ENCODE assay signal across 25 cellular contexts in genomic region chr22:47994045-47994444, GRCh38.
A peak's percentile ranks its signal among the peaks of the same experiment; 100 is the strongest.
DNase-seq lines count a peak whose midpoint lies in the region; ATAC-seq and TF ChIP-seq lines count a peak whose summit lies in the region.
"Had no signal": no experiment of that assay in that cellular context is flagged by ENCODE, and none has a peak within 500 bp of the region (broad histone marks: within the 10 kb centered on the region; RNA-seq: fewer than 3 reads in every experiment).

No MANE protein-coding gene starts in this region.

- no peaks in the 10 kb centered on the region for H3K36me3 Mint-ChIP-seq in activated naive CD4-positive, alpha-beta T cell treated with anti-CD3 and anti-CD28 coated beads, Interleukin-2, amount 10 ng/mL, durations not matched to agents 7 days and 5 days
- H3K36me3 Mint-ChIP-seq in brain = no peaks in the 10 kb centered on the region
- H3K36me3 Mint-ChIP-seq: CD14-positive monocyte; CD4-positive, alpha-beta memory T cell; CD4-positive, CD25-positive, alpha-beta regulatory T cell had no signal

- H2BK15ac ChIP-seq in mesendoderm (replicated peaks; ENCODE audit: low read depth) = no peak overlapping the region

- peak overlapping the region; percentile 17 for H3K56ac ChIP-seq in mesendoderm (ENCODE audit: low read length)

- H3K4me2 ChIP-seq in mesendoderm (ENCODE audit: low read length) = no peak overlapping the region
- H3K4me2 ChIP-seq: BLaER1 had no signal

- H3K27me3 ChIP-seq in mesendoderm (ENCODE audit: insufficient read depth, low read length, poor library complexity) = no peaks in the 10 kb centered on the region
- H3K27me3 ChIP-seq in aorta (ENCODE audit: control insufficient read depth in 1 of 2, insufficient read depth in 2 of 2, low read length in 1 of 2) = no peaks in the 10 kb centered on the region
- H3K27me3 ChIP-seq: BE2C, BLaER1 had no signal

- H3K36me3 ChIP-seq in mesendoderm (ENCODE audit: control insufficient read depth, insufficient read depth, low read length) = no peaks in the 10 kb centered on the region
- H3K36me3 ChIP-seq in aorta (ENCODE audit: control insufficient read depth in 1 of 2, insufficient read depth in 2 of 2, low read length in 1 of 2) = no peaks in the 10 kb centered on the region
- H3K36me3 ChIP-seq: BE2C, BLaER1 had no signal

- peaks cover 4% of the 10 kb centered on the region for H3K9me3 ChIP-seq in aorta (ENCODE audit: control insufficient read depth, low read length)
- H3K9me3 ChIP-seq: BE2C had no signal

- no peak overlapping the region for H3K18ac ChIP-seq in mesendoderm (ENCODE audit: low read length)

- H3K4me1 Mint-ChIP-seq in activated naive CD4-positive, alpha-beta T cell treated with anti-CD3 and anti-CD28 coated beads, Interleukin-2, amount 10 ng/mL, durations not matched to agents 7 days and 5 days = no peaks in the 10 kb centered on the region
- H3K4me1 Mint-ChIP-seq in brain = peaks cover 12% of the 10 kb centered on the region
- H3K4me1 Mint-ChIP-seq: CD14-positive monocyte; CD4-positive, alpha-beta memory T cell; CD4-positive, CD25-positive, alpha-beta regulatory T cell; CD8-positive, alpha-beta memory T cell had no signal

- H2AK5ac ChIP-seq in mesendoderm (ENCODE audit: low read length) = no peak overlapping the region

- H3K23ac ChIP-seq in mesendoderm (ENCODE audit: low read length) = no peak overlapping the region

- H3K27ac Mint-ChIP-seq in activated naive CD4-positive, alpha-beta T cell treated with anti-CD3 and anti-CD28 coated beads, Interleukin-2, amount 10 ng/mL, durations not matched to agents 7 days and 5 days = peak overlapping the region; percentile 39
- H3K27ac Mint-ChIP-seq in brain = peak overlapping the region in 3 of 5 experiments; percentile 47 to 97 (median 93)
- H3K27ac Mint-ChIP-seq: CD14-positive monocyte; CD4-positive, alpha-beta memory T cell; CD4-positive, CD25-positive, alpha-beta regulatory T cell had no signal

- H3K27ac ChIP-seq in mesendoderm (ENCODE audit: low read depth, low read length) (no peak overlapping the region), aorta (ENCODE audit: low read depth in 1 of 2, low read length in 2 of 2) (no peak overlapping the region)
- H3K27ac ChIP-seq: BLaER1 had no signal

- CTCF ChIA-PET in activated naive CD4-positive, alpha-beta T cell treated with anti-CD3 and anti-CD28 coated beads, Interleukin-2, amount 10 ng/mL, durations not matched to agents 7 days and 5 days (lab: Charles Lee) = no interaction called here

- no CpG with 5 or more reads among the region's 3 CpGs for WGBS in mesendoderm (ENCODE audit: extremely low coverage, insufficient coverage, low lambda C conversion rate)
- WGBS in aorta, 2 donors = 64 to 72% methylated on average over 3 of the region's 3 CpGs

- intact Hi-C loops in aorta (cut with DNase I) (no loop called here), left ventricle myocardium superior (cut with micrococcal nuclease) (no loop called here)

- no peak overlapping the region for H3K9ac ChIP-seq in mesendoderm (ENCODE audit: low read length)
- H3K9ac ChIP-seq: BLaER1 had no signal

- H2BK5ac ChIP-seq in mesendoderm (ENCODE audit: low read length) = no peak overlapping the region

- no peak overlapping the region for H3K4ac ChIP-seq in mesendoderm (ENCODE audit: low read depth, low read length)

- H3K4me1 ChIP-seq in mesendoderm (ENCODE audit: control insufficient read depth, low read depth, low read length) (no peaks in the 10 kb centered on the region), aorta (ENCODE audit: control insufficient read depth in 1 of 2, insufficient read depth in 2 of 2, low read length in 2 of 2) (no peaks in the 10 kb centered on the region)
- H3K4me1 ChIP-seq: BE2C, BLaER1 had no signal

- H3K4me3 ChIP-seq in mesendoderm (ENCODE audit: low read length) (no peak overlapping the region), aorta (ENCODE audit: low read length in 2 of 2) (no peak overlapping the region)
- H3K4me3 ChIP-seq: BLaER1, GM12878 had no signal

- no peak for TF ChIP-seq CTCF in brain (conservative IDR thresholded peaks at IDR 0.05)

- no peak overlapping the region for H4K8ac ChIP-seq in mesendoderm (ENCODE audit: low read depth, low read length)

- H3K27me3 Mint-ChIP-seq in activated naive CD4-positive, alpha-beta T cell treated with anti-CD3 and anti-CD28 coated beads, Interleukin-2, amount 10 ng/mL, durations not matched to agents 7 days and 5 days = peaks cover 9% of the 10 kb centered on the region
- peaks cover 4% of the 10 kb centered on the region for H3K27me3 Mint-ChIP-seq in brain

- H3K4me3 Mint-ChIP-seq in activated naive CD4-positive, alpha-beta T cell treated with anti-CD3 and anti-CD28 coated beads, Interleukin-2, amount 10 ng/mL, durations not matched to agents 7 days and 5 days = no peak overlapping the region
- H3K4me3 Mint-ChIP-seq in brain = no peak overlapping the region
- H3K4me3 Mint-ChIP-seq: CD14-positive monocyte; CD4-positive, alpha-beta memory T cell; CD4-positive, CD25-positive, alpha-beta regulatory T cell; CD8-positive, alpha-beta memory T cell had no signal

- no peak for ATAC-seq in aorta (ENCODE audit: low FRiP score)
- ATAC-seq in left ventricle myocardium superior = no peak
- ATAC-seq: GM12878 had no signal

- H2BK120ac ChIP-seq in mesendoderm (ENCODE audit: low read depth, low read length) = no peak overlapping the region

- H3K9me3 Mint-ChIP-seq in activated naive CD4-positive, alpha-beta T cell treated with anti-CD3 and anti-CD28 coated beads, Interleukin-2, amount 10 ng/mL, durations not matched to agents 7 days and 5 days = peaks cover 1% of the 10 kb centered on the region
- peaks cover 3 to 16% (median 6%) of the 10 kb centered on the region in 5 experiments for H3K9me3 Mint-ChIP-seq in brain

- H4K5ac ChIP-seq in mesendoderm (ENCODE audit: low read length) = no peak overlapping the region

- no peak for DNase-seq in activated naive CD4-positive, alpha-beta T cell treated with anti-CD3 and anti-CD28 coated beads, Interleukin-2, amount 10 ng/mL, durations not matched to agents 7 days and 5 days
- DNase-seq in activated naive CD4-positive, alpha-beta T cell treated with anti-CD3 and anti-CD28 coated beads, Interleukin-2, amount 50 U/mL, for 16 hours = no peak
- DNase-seq in mesendoderm = peak; percentile 70
- no peak for DNase-seq in aorta
- DNase-seq in NCI-H446 (lab: John Stamatoyannopoulos, UW) = no peak
- no peak for DNase-seq in left ventricle myocardium superior
- DNase-seq: 8988T; ACHN; BE2C; C1 segment of cervical spinal cord; CD4-positive, alpha-beta memory T cell; CD4-positive, CD25-positive, alpha-beta regulatory T cell; CD8-positive, alpha-beta memory T cell; COR-L47; DMS 273 treated with DMSO at 0.1 percent for 48 hours; DMS153; DMS53; DMS79; DND-41; EL; GDM1 had no signal

- no peaks in the 10 kb centered on the region for H3K79me2 ChIP-seq in mesendoderm (ENCODE audit: control insufficient read depth, insufficient read depth, low read length)

- H3K79me1 ChIP-seq in mesendoderm (ENCODE audit: low read length) = no peaks in the 10 kb centered on the region
